In genomic region chr1:9331016-9331415, GRCh38 we compare ENCODE assay signal across 19 cellular contexts. TPM values are rescaled to one million over a fixed set of nuclear protein-coding genes. Genes with fewer than 3 reads are reported as not detected.
DNase-seq lines count a peak whose midpoint lies in the region; ATAC-seq and TF ChIP-seq lines count a peak whose summit lies in the region.
"Had no signal": no experiment of that assay in that cellular context is flagged by ENCODE, and none has a peak within 500 bp of the region (broad histone marks: within the 10 kb centered on the region; RNA-seq: fewer than 3 reads in every experiment).

No MANE protein-coding gene starts in this region.

- H3K27me3 ChIP-seq in Panc1 (ENCODE audit: control insufficient read depth, insufficient read depth, low read length) = no peaks in the 10 kb centered on the region
- H3K27me3 ChIP-seq in CD8-positive, alpha-beta T cell (ENCODE audit: insufficient read depth, low read length) = no peaks in the 10 kb centered on the region
- H3K27me3 ChIP-seq: BLaER1 had no signal

- POLR2A ChIA-PET in Panc1 (lab: Charles Lee) = no interaction called here
- POLR2A ChIA-PET in CD8-positive, alpha-beta T cell (lab: Charles Lee) = no interaction called here

- no peak overlapping the region for H3K4me3 Mint-ChIP-seq in Calu3 (ENCODE audit: low read depth, unreplicated experiment)
- no peak overlapping the region for H3K4me3 Mint-ChIP-seq in CD8-positive, alpha-beta T cell
- H3K4me3 Mint-ChIP-seq: CD8-positive, alpha-beta memory T cell; IgD-negative memory B cell; T-helper 1 cell treated with Interleukin-12 subunit alpha and Interleukin-12 subunit beta and Interleukin-4 antibody, amounts not matched to agents 30 μg/mL and 1 μg/mL, for 36 hours had no signal

- no peaks in the 10 kb centered on the region for H3K4me1 Mint-ChIP-seq in Calu3 (ENCODE audit: low read depth, unreplicated experiment)
- peaks cover 8% of the 10 kb centered on the region for H3K4me1 Mint-ChIP-seq in CD8-positive, alpha-beta T cell (ENCODE audit: low read depth)

- CTCF ChIA-PET in Panc1 (lab: Charles Lee) (no interaction called here), Calu3 (lab: Charles Lee) (no interaction called here)
- CTCF ChIA-PET in CD8-positive, alpha-beta T cell (lab: Charles Lee) = no interaction called here

- no peaks in the 10 kb centered on the region for H3K9me3 Mint-ChIP-seq in Calu3 (ENCODE audit: low read depth, unreplicated experiment)
- no peaks in the 10 kb centered on the region for H3K9me3 Mint-ChIP-seq in CD8-positive, alpha-beta T cell
- H3K9me3 Mint-ChIP-seq: CD8-positive, alpha-beta memory T cell; IgD-negative memory B cell; T-helper 1 cell treated with Interleukin-12 subunit alpha and Interleukin-12 subunit beta and Interleukin-4 antibody, amounts not matched to agents 30 μg/mL and 1 μg/mL, for 36 hours had no signal

- H3K36me3 ChIP-seq in Panc1 (ENCODE audit: control insufficient read depth, insufficient read depth, low read length) = no peaks in the 10 kb centered on the region
- no peaks in the 10 kb centered on the region for H3K36me3 ChIP-seq in CD8-positive, alpha-beta T cell (ENCODE audit: insufficient read depth, low read length)
- H3K36me3 ChIP-seq: BLaER1, HAP-1 had no signal

- intact Hi-C loops in Panc1 (cut with micrococcal nuclease; ENCODE audit: unreplicated experiment) = no loop called here
- intact Hi-C loops in Calu3 (cut with micrococcal nuclease; ENCODE audit: unreplicated experiment) = no loop called here
- intact Hi-C loops in CD8-positive, alpha-beta T cell (cut with DNase I, micrococcal nuclease) = no loop called here

- DNase-seq in DMS79 treated with DMSO at 0.1 percent for 48 hours (lab: John Stamatoyannopoulos, UW) (peak; percentile 14), DMS79 (lab: John Stamatoyannopoulos, UW) (no peak), Panc1 (ENCODE audit: low read depth, low spot score) (no peak), epithelial cell of prostate (ENCODE audit: low read depth, low spot score) (no peak), Calu3 (no peak), GM13977 (ENCODE audit: low spot score) (no peak)
- DNase-seq in CD8-positive, alpha-beta T cell = no peak
- no peak for DNase-seq in stimulated activated CD4-positive, alpha-beta T cell treated with anti-CD3 and anti-CD28 coated beads, Interleukin-4, amount 100 ng/mL, for 1 hour
- DNase-seq: 8988T; CD8-positive, alpha-beta memory T cell; Kasumi-1; NCI-H1105 treated with DMSO at 0.1 percent for 48 hours; NCI-H187 treated with DMSO at 0.1 percent for 48 hours; NCI-H2171 treated with DMSO at 0.1 percent for 48 hours; NCI-H446 treated with DMSO at 0.1 percent for 48 hours had no signal

- no peak for ATAC-seq in Panc1
- no peak for ATAC-seq in CD8-positive, alpha-beta T cell

- H3K27ac Mint-ChIP-seq in Calu3 (ENCODE audit: unreplicated experiment) = no peak overlapping the region
- no peak overlapping the region for H3K27ac Mint-ChIP-seq in CD8-positive, alpha-beta T cell
- H3K27ac Mint-ChIP-seq: IgD-negative memory B cell; T-helper 1 cell treated with Interleukin-12 subunit alpha and Interleukin-12 subunit beta and Interleukin-4 antibody, amounts not matched to agents 30 μg/mL and 1 μg/mL, for 36 hours had no signal

- no peaks in the 10 kb centered on the region for H3K9me3 ChIP-seq in Panc1 (ENCODE audit: control insufficient read depth, insufficient read depth, low read depth, low read length)
- H3K9me3 ChIP-seq in CD8-positive, alpha-beta T cell (ENCODE audit: low read length) = no peaks in the 10 kb centered on the region
- H3K9me3 ChIP-seq: BLaER1, HAP-1 had no signal

- no peak overlapping the region for H3K4me3 ChIP-seq in Panc1 (ENCODE audit: low read depth in 2 of 2, low read length in 2 of 2)
- no peak overlapping the region for H3K4me3 ChIP-seq in CD8-positive, alpha-beta T cell (ENCODE audit: low read depth, low read length)
- H3K4me3 ChIP-seq: BLaER1, HAP-1 had no signal

- BruUV-seq in Panc1 (replicated peaks; lab: Mats Ljungman, UMichigan) = no TSS peak
- BruUV-seq in Calu3 (replicated peaks; lab: Mats Ljungman, UMichigan) = no TSS peak

- no peaks in the 10 kb centered on the region for H3K27me3 Mint-ChIP-seq in Calu3 (ENCODE audit: unreplicated experiment)
- no peaks in the 10 kb centered on the region for H3K27me3 Mint-ChIP-seq in CD8-positive, alpha-beta T cell (ENCODE audit: low read depth)
- H3K27me3 Mint-ChIP-seq: IgD-negative memory B cell had no signal

- in situ Hi-C loops in Panc1 (cut with HindIII; ENCODE audit: low pct_unique_long_range_greater_than_20kb, low sequenced_read_pairs) (no loop called here), GM13977 (cut with MboI; ENCODE audit: low pct_unique_long_range_greater_than_20kb, low sequenced_read_pairs, unreplicated experiment) (no loop called here)

- peaks cover 56% of the 10 kb centered on the region for H3K4me1 ChIP-seq in Panc1 (ENCODE audit: control insufficient read depth, insufficient read depth, low read length)
- H3K4me1 ChIP-seq in CD8-positive, alpha-beta T cell (ENCODE audit: insufficient read depth, low read length) = no peaks in the 10 kb centered on the region
- H3K4me1 ChIP-seq: HAP-1 had no signal

- no peaks in the 10 kb centered on the region for H3K36me3 Mint-ChIP-seq in Calu3 (ENCODE audit: insufficient read depth, unreplicated experiment)
- no peaks in the 10 kb centered on the region for H3K36me3 Mint-ChIP-seq in CD8-positive, alpha-beta T cell

- H3K27ac ChIP-seq in Panc1 (ENCODE audit: low read length) (0 out of 2 replicates have a peak overlapping the region, but pooled peaks have one; percentile 8), epithelial cell of prostate (peak overlapping the region; percentile 50)
- no peak overlapping the region for H3K27ac ChIP-seq in CD8-positive, alpha-beta T cell (ENCODE audit: low read depth, low read length)
- H3K27ac ChIP-seq: BLaER1 had no signal

- TF ChIP-seq CTCF in Panc1 (IDR thresholded peaks at IDR 0.05) (no peak), Calu3 (IDR thresholded peaks at IDR 0.05; ENCODE audit: unreplicated experiment) (no peak), GM13977 (IDR thresholded peaks at IDR 0.05; ENCODE audit: extremely low read depth, insufficient read depth, missing control alignments) (no peak)
- no peak for TF ChIP-seq CTCF in CD8-positive, alpha-beta T cell (IDR thresholded peaks at IDR 0.05)

RNA-seq across cellular contexts. Expression of gene SPSB1, which starts 38.3 kb away (rescaled TPM):
- 73.7 TPM for total RNA-seq in Panc1 (2021; ENCODE audit: unreplicated experiment)
- polyA plus RNA-seq in Panc1 (2012; ENCODE audit: insufficient read length) = 59.2 TPM
- total RNA-seq in Calu3 (2022) = 4.9 and 5.8 TPM in 2 replicates
- total RNA-seq in CD8-positive, alpha-beta T cell = 1 to 10 TPM; 1.6 to 2.2 TPM

Comparison
In these comparisons a context has a peak if more than half of its experiments do, and no peak if none do; other contexts are left out.
1. RNA of gene SPSB1, which starts 38.3 kb away (total RNA-seq): 73.7 TPM in Panc1 (single experiment); 4.9 to 5.8 TPM in Calu3 and 1.6 to 2.2 TPM in CD8-positive, alpha-beta T cell; every median in the first group is over 10 times any median in the second.